9 cellular contexts compared by ENCODE assay signal in genomic region chr18:5895300-5895885, GRCh38. TPM values are rescaled to one million over a fixed set of nuclear protein-coding genes. Genes with fewer than 3 reads are reported as not detected.
DNase-seq lines count a peak whose midpoint lies in the region; ATAC-seq, FAIRE-seq and TF ChIP-seq lines count a peak whose summit lies in the region.
"Had no signal": no experiment of that assay in that cellular context is flagged by ENCODE, and none has a peak within 500 bp of the region (broad histone marks: within the 10 kb centered on the region; RNA-seq: fewer than 3 reads in every experiment).

TSS of gene TMEM200C (minus strand) at chr18:5895522. CDS start at chr18:5892063, 3,459 bp downstream.

- H4K20me1 ChIP-seq in PC-9 (ENCODE audit: insufficient read depth): no peaks in the 10 kb centered on the region

- no peak within 1 kb of the TSS for H3K9ac ChIP-seq in adipocyte (ENCODE audit: low read length)
- H3K9ac ChIP-seq in subcutaneous abdominal adipose tissue (ENCODE audit: low read length in 5 of 5): peak within 1 kb of the TSS in 1 of 5 donors; percentile 39

- intact Hi-C loops in PC-9 (cut with micrococcal nuclease; ENCODE audit: unreplicated experiment): no loop called here

- peak; percentile 42 for DNase-seq in D721Med (ENCODE audit: insufficient read length, low spot score)
- DNase-seq in H7: peak; percentile 92
- DNase-seq in adipocyte (ENCODE audit: low read depth): peak; percentile 54
- DNase-seq in kidney epithelial cell (ENCODE audit: low read depth): no peak
- no peak for DNase-seq in NAMALWA (ENCODE audit: low spot score)
- no peak for DNase-seq in PC-9

- no peaks in the 10 kb centered on the region for H3F3A ChIP-seq in PC-9 (ENCODE audit: insufficient read depth, low read depth)

- no TSS peak for BruUV-seq in PC-9 (replicated peaks; lab: Mats Ljungman, UMichigan)

- H3K9me2 ChIP-seq in PC-9 (ENCODE audit: insufficient read depth): no peaks in the 10 kb centered on the region

- CTCF ChIA-PET in PC-9 (lab: Charles Lee): no interaction called here

- no peaks in the 10 kb centered on the region for H3K36me3 ChIP-seq in H7 (replicated peaks; ENCODE audit: control insufficient read depth, insufficient read depth, low read length)
- H3K36me3 ChIP-seq in adipocyte (ENCODE audit: control insufficient read depth, insufficient read depth, low read length, severe bottlenecking): no peaks in the 10 kb centered on the region
- no peaks in the 10 kb centered on the region for H3K36me3 ChIP-seq in kidney epithelial cell (ENCODE audit: control insufficient read depth, insufficient read depth, low read length)
- no peaks in the 10 kb centered on the region for H3K36me3 ChIP-seq in subcutaneous abdominal adipose tissue (ENCODE audit: control insufficient read depth in 5 of 5, insufficient read depth in 5 of 5, low read length in 5 of 5)
- H3K36me3 ChIP-seq in PC-9 (ENCODE audit: low read depth): no peaks in the 10 kb centered on the region

- ATAC-seq in activated CD4-positive, CD25-positive, alpha-beta regulatory T cell treated with anti-CD3 and anti-CD28 coated beads, Interleukin-2, amount 50 U/mL, for 24 hours: no peak

- no peak within 1 kb of the TSS for H3K4me2 ChIP-seq in PC-9

- H2AFZ ChIP-seq in PC-9: no peak within 1 kb of the TSS

- H3K4me3 ChIP-seq in H7 (ENCODE audit: insufficient read depth, low read depth, low read length): peak within 1 kb of the TSS; percentile 80
- peak within 1 kb of the TSS; percentile 73 for H3K4me3 ChIP-seq in adipocyte (ENCODE audit: low read length)
- H3K4me3 ChIP-seq in kidney epithelial cell (ENCODE audit: low read depth, low read length): peak within 1 kb of the TSS; percentile 54
- H3K4me3 ChIP-seq in subcutaneous abdominal adipose tissue (ENCODE audit: low read depth in 1 of 5, low read length in 5 of 5): peak within 1 kb of the TSS; percentile 37 to 68 (median 56)
- no peak within 1 kb of the TSS for H3K4me3 ChIP-seq in PC-9

- no peaks in the 10 kb centered on the region for H3K79me2 ChIP-seq in PC-9 (ENCODE audit: low read depth)

- peaks cover 39% of the 10 kb centered on the region for H3K27me3 ChIP-seq in H7 (ENCODE audit: control insufficient read depth, insufficient read depth, low read length)
- H3K27me3 ChIP-seq in adipocyte (replicated peaks; ENCODE audit: control insufficient read depth, insufficient read depth, low read length): peaks cover 26% of the 10 kb centered on the region
- peaks cover 24% of the 10 kb centered on the region for H3K27me3 ChIP-seq in kidney epithelial cell (ENCODE audit: control insufficient read depth, insufficient read depth, low read length)
- H3K27me3 ChIP-seq in subcutaneous abdominal adipose tissue (ENCODE audit: control insufficient read depth in 5 of 5, insufficient read depth in 4 of 5, low read length in 5 of 5): peaks cover 21 to 59% (median 40%) of the 10 kb centered on the region in 5 donors
- no peaks in the 10 kb centered on the region for H3K27me3 ChIP-seq in PC-9 (ENCODE audit: insufficient read depth, low read depth)

- H3K27ac ChIP-seq in subcutaneous abdominal adipose tissue (ENCODE audit: low read depth, low read length): no peak within 1 kb of the TSS
- H3K27ac ChIP-seq in PC-9: no peak within 1 kb of the TSS

- H3K9me3 ChIP-seq in adipocyte (ENCODE audit: control insufficient read depth, low read length) (no peaks in the 10 kb centered on the region), subcutaneous abdominal adipose tissue (ENCODE audit: control insufficient read depth in 5 of 5, low read length in 5 of 5) (no peaks in the 10 kb centered on the region), PC-9 (ENCODE audit: insufficient read depth, low read depth) (no peaks in the 10 kb centered on the region)

- no peak for FAIRE-seq in D721Med (lab: Jason Lieb, UNC)
- FAIRE-seq: bronchial epithelial cell had no signal

- POLR2A ChIA-PET in PC-9 (lab: Charles Lee; ENCODE audit: unreplicated experiment): no interaction called here

- H3K4me1 ChIP-seq in adipocyte (ENCODE audit: control insufficient read depth, insufficient read depth, low read length): no peaks in the 10 kb centered on the region
- peaks cover 0 to 26% (median 18%) of the 10 kb centered on the region in 5 donors for H3K4me1 ChIP-seq in subcutaneous abdominal adipose tissue (ENCODE audit: control insufficient read depth in 5 of 5, insufficient read depth in 5 of 5, low read length in 5 of 5)
- H3K4me1 ChIP-seq in PC-9 (replicated peaks; ENCODE audit: insufficient read depth): no peaks in the 10 kb centered on the region

- no peak for TF ChIP-seq CTCF in D721Med (IDR thresholded peaks at IDR 0.05; ENCODE audit: insufficient read depth, missing control alignments)
- no peak for TF ChIP-seq CTCF in kidney epithelial cell (IDR thresholded peaks at IDR 0.05; ENCODE audit: insufficient read depth, low read length, poor library complexity, severe bottlenecking)
- no peak for TF ChIP-seq CTCF in PC-9 (conservative IDR thresholded peaks at IDR 0.05)

RNA-seq across cellular contexts. Expression of gene TMEM200C, which starts in this region (rescaled TPM):
- 4.7 and 5.8 TPM in 2 replicates for total RNA-seq in H7 (2014; rRNA removed; shearing (Covaris generic))
- 4.9 and 8.1 TPM in 2 replicates for total RNA-seq in kidney epithelial cell
- not detected in 2 replicates for total RNA-seq in PC-9 (2021)

Comparison
In these comparisons a context has a peak if more than half of its experiments do, and no peak if none do; other contexts are left out.
1. DNase-seq: peak in D721Med (single experiment), H7 (single experiment) and adipocyte (single experiment); none in kidney epithelial cell (single experiment), NAMALWA (single experiment) and PC-9 (0 of 2).